In the genomic region with DNA sequence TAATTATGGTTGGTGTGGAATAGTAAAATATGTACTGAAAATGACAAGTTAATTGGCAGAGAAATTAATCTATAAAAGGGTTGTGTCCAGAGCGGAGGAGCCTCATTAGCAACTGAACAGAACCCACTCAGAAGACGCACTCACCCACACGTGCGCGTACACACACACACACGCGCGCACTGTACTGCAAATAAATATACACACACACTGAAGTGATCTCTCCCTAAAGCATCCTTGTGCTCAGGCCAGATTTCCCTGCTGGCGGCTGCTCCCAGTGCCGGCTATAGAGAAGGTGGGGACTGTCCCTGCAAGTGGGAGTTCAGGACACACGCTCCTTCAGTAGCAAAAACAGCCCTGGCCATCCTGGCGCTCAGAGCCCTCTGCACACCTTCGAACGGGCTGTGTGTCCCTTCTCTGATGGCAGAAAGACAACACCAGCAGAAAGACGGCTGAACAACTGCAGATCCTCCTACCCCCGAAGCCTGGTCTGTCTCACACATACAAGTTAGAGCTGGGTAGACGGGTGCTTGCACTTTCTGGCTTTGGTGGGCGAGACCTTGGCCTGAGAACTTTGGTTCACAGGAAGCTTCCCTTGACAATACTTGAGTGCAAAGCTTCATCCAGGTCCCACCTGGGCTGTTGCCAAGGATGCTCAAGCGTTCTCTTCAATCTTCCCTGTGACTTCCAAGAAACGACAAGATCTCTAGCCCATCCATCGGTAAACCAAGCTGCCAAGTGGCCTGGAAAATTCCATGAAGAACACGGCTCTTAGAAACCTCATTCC, we compare ENCODE assay signal across 18 cellular contexts.
DNase-seq lines count a peak whose midpoint lies in the region; ATAC-seq and TF ChIP-seq lines count a peak whose summit lies in the region.
"Had no signal": no experiment of that assay in that cellular context is flagged by ENCODE, and none has a peak within 500 bp of the region (broad histone marks: within the 10 kb centered on the region; RNA-seq: fewer than 3 reads in every experiment).

No MANE protein-coding gene starts in this region.

- POLR2A ChIA-PET in activated CD4-positive, alpha-beta T cell treated with anti-CD3 and anti-CD28 coated beads, Interleukin-2, amount 10 ng/mL, durations not matched to agents 7 days and 5 days (lab: Charles Lee): no interaction called here
- POLR2A ChIA-PET in CD8-positive, alpha-beta memory T cell (lab: Charles Lee): no interaction called here

- no peak overlapping the region for H3K4me3 Mint-ChIP-seq in chondrocyte (ENCODE audit: unreplicated experiment)
- H3K4me3 Mint-ChIP-seq in activated CD4-positive, alpha-beta T cell treated with anti-CD3 and anti-CD28 coated beads, Interleukin-2, amount 10 ng/mL, durations not matched to agents 7 days and 5 days: no peak overlapping the region
- no peak overlapping the region for H3K4me3 Mint-ChIP-seq in CD8-positive, alpha-beta memory T cell
- H3K4me3 Mint-ChIP-seq: HFFc6 had no signal

- no peaks in the 10 kb centered on the region for H3K27me3 Mint-ChIP-seq in chondrocyte (ENCODE audit: low read depth)
- no peaks in the 10 kb centered on the region for H3K27me3 Mint-ChIP-seq in activated CD4-positive, alpha-beta T cell treated with anti-CD3 and anti-CD28 coated beads, Interleukin-2, amount 10 ng/mL, durations not matched to agents 7 days and 5 days
- H3K27me3 Mint-ChIP-seq in CD8-positive, alpha-beta memory T cell: peaks cover 0 to 3% of the 10 kb centered on the region in 2 donors

- no peak for TF ChIP-seq CTCF in chondrocyte (IDR thresholded peaks at IDR 0.05)
- TF ChIP-seq CTCF in stomach (IDR thresholded peaks at IDR 0.05): no peak

- H3K4me3 ChIP-seq in muscle layer of colon (ENCODE audit: low read depth in 1 of 2, low read length in 2 of 2) (no peak overlapping the region), stomach (no peak overlapping the region)
- H3K4me3 ChIP-seq in CD8-positive, alpha-beta memory T cell (ENCODE audit: low read length): no peak overlapping the region
- H3K4me3 ChIP-seq: A549, PC-9 had no signal

- H3K9me3 ChIP-seq in muscle layer of colon (ENCODE audit: low read length) (no peaks in the 10 kb centered on the region), stomach (no peaks in the 10 kb centered on the region)
- no peaks in the 10 kb centered on the region for H3K9me3 ChIP-seq in CD8-positive, alpha-beta memory T cell (ENCODE audit: low read length)
- H3K9me3 ChIP-seq: A549, Caco-2 had no signal

- H3K36me3 Mint-ChIP-seq in chondrocyte (ENCODE audit: low read depth): peaks cover 41% of the 10 kb centered on the region
- no peaks in the 10 kb centered on the region for H3K36me3 Mint-ChIP-seq in activated CD4-positive, alpha-beta T cell treated with anti-CD3 and anti-CD28 coated beads, Interleukin-2, amount 10 ng/mL, durations not matched to agents 7 days and 5 days (ENCODE audit: low read depth)
- H3K36me3 Mint-ChIP-seq in CD8-positive, alpha-beta memory T cell: no peaks in the 10 kb centered on the region

- DNase-seq in NCI-H748 (lab: John Stamatoyannopoulos, UW; ENCODE audit: unreplicated experiment): peak; percentile 44
- DNase-seq in NCI-H748 treated with DMSO at 0.1 percent for 48 hours (lab: John Stamatoyannopoulos, UW): no peak
- DNase-seq in chondrocyte (ENCODE audit: low spot score): peak; percentile 52
- no peak for DNase-seq in stomach
- no peak for DNase-seq in activated CD4-positive, alpha-beta T cell treated with anti-CD3 and anti-CD28 coated beads, Interleukin-2, amount 10 ng/mL, durations not matched to agents 7 days and 5 days
- no peak for DNase-seq in CD8-positive, alpha-beta memory T cell
- DNase-seq: DND-41, GDM1, HFFc6, MM.1S, NCI-H2029, NCI-H524 treated with DMSO at 0.1 percent for 48 hours, PC-9 had no signal

- H3K4me1 ChIP-seq in muscle layer of colon (ENCODE audit: insufficient read depth, low read length): peaks cover 76% of the 10 kb centered on the region
- peaks cover 0 to 41% (median 19%) of the 10 kb centered on the region in 4 donors for H3K4me1 ChIP-seq in stomach
- no peaks in the 10 kb centered on the region for H3K4me1 ChIP-seq in CD8-positive, alpha-beta memory T cell (ENCODE audit: insufficient read depth, low read length)
- H3K4me1 ChIP-seq: A549, Caco-2 had no signal

- no peak overlapping the region for H3K9ac ChIP-seq in muscle layer of colon (ENCODE audit: low read length)

- WGBS in stomach, 5 donors: 75 to 85% (median 80%) methylated on average over 21 to 22 of the region's 22 CpGs

- H3K27ac Mint-ChIP-seq in chondrocyte (ENCODE audit: unreplicated experiment): no peak overlapping the region
- no peak overlapping the region for H3K27ac Mint-ChIP-seq in activated CD4-positive, alpha-beta T cell treated with anti-CD3 and anti-CD28 coated beads, Interleukin-2, amount 10 ng/mL, durations not matched to agents 7 days and 5 days
- H3K27ac Mint-ChIP-seq in CD8-positive, alpha-beta memory T cell: no peak overlapping the region
- H3K27ac Mint-ChIP-seq: CD14-positive monocyte, HFFc6 had no signal

- no peak for TF ChIP-seq EP300 in stomach (IDR thresholded peaks at IDR 0.05)

- H3K4me1 Mint-ChIP-seq in chondrocyte (ENCODE audit: low read depth): peaks cover 26% of the 10 kb centered on the region
- H3K4me1 Mint-ChIP-seq in activated CD4-positive, alpha-beta T cell treated with anti-CD3 and anti-CD28 coated beads, Interleukin-2, amount 10 ng/mL, durations not matched to agents 7 days and 5 days: peaks cover 2% of the 10 kb centered on the region
- no peaks in the 10 kb centered on the region for H3K4me1 Mint-ChIP-seq in CD8-positive, alpha-beta memory T cell
- H3K4me1 Mint-ChIP-seq: CD14-positive monocyte had no signal

- H3K27me3 ChIP-seq in muscle layer of colon (ENCODE audit: control insufficient read depth in 1 of 2, insufficient read depth in 2 of 2, low read length in 2 of 2): no peaks in the 10 kb centered on the region
- no peaks in the 10 kb centered on the region for H3K27me3 ChIP-seq in stomach
- H3K27me3 ChIP-seq in CD8-positive, alpha-beta memory T cell (ENCODE audit: insufficient read depth, low read length, poor library complexity, severe bottlenecking): no peaks in the 10 kb centered on the region

- H3K27ac ChIP-seq in muscle layer of colon (ENCODE audit: low read depth, low read length): peak overlapping the region; percentile 87
- peak overlapping the region in 3 of 5 donors; percentile 63 to 83 (median 64) for H3K27ac ChIP-seq in stomach
- H3K27ac ChIP-seq in CD8-positive, alpha-beta memory T cell (ENCODE audit: low read depth, low read length): no peak overlapping the region
- H3K27ac ChIP-seq: A549, PC-9 had no signal

- no peak for TF ChIP-seq POLR2A in stomach (IDR thresholded peaks at IDR 0.05)

- no peaks in the 10 kb centered on the region for H3K9me3 Mint-ChIP-seq in chondrocyte (ENCODE audit: low read depth)
- H3K9me3 Mint-ChIP-seq in activated CD4-positive, alpha-beta T cell treated with anti-CD3 and anti-CD28 coated beads, Interleukin-2, amount 10 ng/mL, durations not matched to agents 7 days and 5 days: peaks cover under 1% of the 10 kb centered on the region
- peaks cover 0 to 5% (median 0%) of the 10 kb centered on the region in 5 donors for H3K9me3 Mint-ChIP-seq in CD8-positive, alpha-beta memory T cell

- H3K36me3 ChIP-seq in muscle layer of colon (ENCODE audit: insufficient read depth, low read length): peaks cover 20% of the 10 kb centered on the region
- H3K36me3 ChIP-seq in stomach: peaks cover 0 to 74% (median 51%) of the 10 kb centered on the region in 4 donors
- no peaks in the 10 kb centered on the region for H3K36me3 ChIP-seq in CD8-positive, alpha-beta memory T cell (ENCODE audit: insufficient read depth, low read length)

- CTCF ChIA-PET in activated CD4-positive, alpha-beta T cell treated with anti-CD3 and anti-CD28 coated beads, Interleukin-2, amount 10 ng/mL, durations not matched to agents 7 days and 5 days (lab: Charles Lee): interaction anchor here (0.6 kb wide), 1 partner anchor 34 kb away, joined by 3 read pairs; no protein-coding TSS in a partner anchor
- CTCF ChIA-PET in CD8-positive, alpha-beta memory T cell (lab: Charles Lee): no interaction called here

- no peak for ATAC-seq in HG03520 (IDR thresholded peaks at IDR 0.05; ENCODE audit: unreplicated experiment)
- ATAC-seq: A549 had no signal

- intact Hi-C loops in stomach (cut with DNase I; ENCODE audit: low total_unique reads): loop anchor here (10.0 kb wide), 1 partner anchor 76 kb away; no protein-coding TSS in a partner anchor

Comparison
In these comparisons a context has a peak if more than half of its experiments do, and no peak if none do; other contexts are left out.
1. DNase-seq: peak in NCI-H748 (single experiment) and chondrocyte (single experiment); none in NCI-H748 treated with DMSO at 0.1 percent for 48 hours (single experiment), stomach (single experiment), activated CD4-positive, alpha-beta T cell treated with anti-CD3 and anti-CD28 coated beads, Interleukin-2, amount 10 ng/mL, durations not matched to agents 7 days and 5 days (single experiment) and CD8-positive, alpha-beta memory T cell (0 of 5).